Comparison of ENCODE assay signal across 22 cellular contexts in genomic region chr14:36493761-36494160, GRCh38. TPM values are rescaled to one million over a fixed set of nuclear protein-coding genes. Genes with fewer than 3 reads are reported as not detected.
DNase-seq lines count a peak whose midpoint lies in the region; FAIRE-seq and TF ChIP-seq lines count a peak whose summit lies in the region.
"Had no signal": no experiment of that assay in that cellular context is flagged by ENCODE, and none has a peak within 500 bp of the region (broad histone marks: within the 10 kb centered on the region; RNA-seq: fewer than 3 reads in every experiment).

No MANE protein-coding gene starts in this region.

- H2AFZ ChIP-seq in H9 (ENCODE audit: low read length), result no peak overlapping the region

- H3K9ac ChIP-seq in H9 (ENCODE audit: extremely low read depth, insufficient read length, low read length), result no peak overlapping the region
- H3K9ac ChIP-seq: KMS-11 had no signal

- H2BK15ac ChIP-seq in H9 (ENCODE audit: low read depth, low read length), result no peak overlapping the region

- H3K27ac ChIP-seq in thyroid gland (peak overlapping the region; percentile 22 to 100 (median 76)), H9 (ENCODE audit: insufficient read length, low read depth, low read length) (no peak overlapping the region)
- H3K27ac ChIP-seq: KMS-11 had no signal

- H3K18ac ChIP-seq in H9 (ENCODE audit: insufficient read length, low read depth, low read length), result no peak overlapping the region

- DNase-seq in NCI-H1105 treated with DMSO at 0.1 percent for 48 hours (lab: John Stamatoyannopoulos, UW) (peak; percentile 20), NCI-H1105 (lab: John Stamatoyannopoulos, UW) (no peak), NCI-H2029 (lab: John Stamatoyannopoulos, UW) (peak; percentile 58), NCI-H69 (lab: John Stamatoyannopoulos, UW) (peak; percentile 30), thyroid gland (no peak), H7 (no peak), H9 (no peak), RCC 7860 (ENCODE audit: low spot score) (no peak)
- DNase-seq: DND-41; HCEC 1CT; IMR-90; NCI-H446; NCI-H774; NK-92 treated with Interleukin-12 subunit alpha and Interleukin-12 subunit beta, amount 100 ng/mL, for 24 hours; SIG-M5 had no signal

- FAIRE-seq in RCC 7860 (lab: Jason Lieb, UNC), result no peak
- FAIRE-seq: D721Med, GM12878 had no signal

- TF ChIP-seq CTCF in thyroid gland (IDR thresholded peaks at IDR 0.05), result no peak
- TF ChIP-seq CTCF in H9 (conservative IDR thresholded peaks at IDR 0.05), result no peak

- H3K4me1 ChIP-seq in thyroid gland (peaks cover 13 to 20% of the 10 kb centered on the region in 2 donors), H9 (ENCODE audit: insufficient read depth, low read length) (no peaks in the 10 kb centered on the region)

- H3K14ac ChIP-seq in H9 (ENCODE audit: insufficient read depth, low read length), result no peak overlapping the region

- no peak overlapping the region for H3K4me3 Mint-ChIP-seq in H9
- H3K4me3 Mint-ChIP-seq: B cell; CD14-positive monocyte; T-helper 2 cell treated with Interferon-gamma antibody and Interleukin-4, amounts not matched to agents 5 μg/mL and 100 μg/mL, for 36 hours had no signal

- H4K91ac ChIP-seq in H9 (ENCODE audit: insufficient read length, low read depth, low read length), result no peak overlapping the region

- no peaks in the 10 kb centered on the region for H3K9me3 ChIP-seq in thyroid gland
- H3K9me3 ChIP-seq in H9 (ENCODE audit: control insufficient read depth, low read depth, low read length), result no peaks in the 10 kb centered on the region

- H3K27me3 Mint-ChIP-seq in H9 (ENCODE audit: low read depth), result peaks cover 95% of the 10 kb centered on the region

- H3K23me2 ChIP-seq in H9 (ENCODE audit: insufficient read length, low read depth, low read length, poor library complexity, severe bottlenecking), result no peaks in the 10 kb centered on the region

- H2BK120ac ChIP-seq in H9 (ENCODE audit: low read depth, low read length, poor library complexity, severe bottlenecking), result no peak overlapping the region

- H3K4me3 ChIP-seq in thyroid gland (replicated peaks in 1 of 3), result no peak overlapping the region
- no peak overlapping the region for H3K4me3 ChIP-seq in H7 (ENCODE audit: insufficient read depth, low read depth, low read length)
- H3K4me3 ChIP-seq: GM12878 had no signal

- no peak overlapping the region for H3T11ph ChIP-seq in H9 (ENCODE audit: low read length)

- H3K4ac ChIP-seq in H9 (ENCODE audit: low read depth, low read length), result no peak overlapping the region

- TF ChIP-seq POLR2A in thyroid gland (IDR thresholded peaks at IDR 0.05), result no peak

- no peak overlapping the region for H2BK12ac ChIP-seq in H9 (ENCODE audit: insufficient read length, low read depth, low read length)

- no peak overlapping the region for H2BK20ac ChIP-seq in H9 (ENCODE audit: low read depth, low read length, poor library complexity, severe bottlenecking)

- H3K56ac ChIP-seq in H9 (ENCODE audit: insufficient read length, low read depth, low read length), result no peak overlapping the region

- no peak overlapping the region for H3K23ac ChIP-seq in H9 (ENCODE audit: insufficient read length, low read depth, low read length)

- H3K36me3 ChIP-seq in thyroid gland (peaks cover 10 to 12% of the 10 kb centered on the region in 2 donors), H7 (replicated peaks; ENCODE audit: control insufficient read depth, insufficient read depth, low read length) (no peaks in the 10 kb centered on the region)

- no peak overlapping the region for H4K5ac ChIP-seq in H9 (ENCODE audit: insufficient read length, low read depth, low read length)

- H3K9me3 Mint-ChIP-seq in H9, result no peaks in the 10 kb centered on the region
- H3K9me3 Mint-ChIP-seq: CD14-positive monocyte; T-helper 2 cell treated with Interferon-gamma antibody and Interleukin-4, amounts not matched to agents 5 μg/mL and 100 μg/mL, for 36 hours had no signal

- H3K27me3 ChIP-seq in thyroid gland, result no peaks in the 10 kb centered on the region
- peaks cover 3% of the 10 kb centered on the region for H3K27me3 ChIP-seq in H7 (ENCODE audit: control insufficient read depth, insufficient read depth, low read length)
- no peaks in the 10 kb centered on the region; the same call in 1 of the 2 replicates for H3K27me3 ChIP-seq in H9 (ENCODE audit: insufficient read depth, low read length)

- no peak overlapping the region for H4K8ac ChIP-seq in H9 (replicated peaks; ENCODE audit: insufficient read length, low read depth, low read length)

- no peaks in the 10 kb centered on the region for H3K36me3 Mint-ChIP-seq in H9 (ENCODE audit: insufficient read depth in 1 of 3, low read depth in 3 of 3)
- H3K36me3 Mint-ChIP-seq: CD14-positive monocyte had no signal

- no peak overlapping the region for H2BK5ac ChIP-seq in H9 (ENCODE audit: insufficient read length, low read length)

- H3K27ac Mint-ChIP-seq in H9, result no peak overlapping the region
- H3K27ac Mint-ChIP-seq: B cell; CD14-positive monocyte; T-helper 2 cell treated with Interferon-gamma antibody and Interleukin-4, amounts not matched to agents 5 μg/mL and 100 μg/mL, for 36 hours had no signal

- H3K79me2 ChIP-seq in H9 (ENCODE audit: insufficient read depth, low read length), result no peaks in the 10 kb centered on the region

- no peaks in the 10 kb centered on the region for H4K20me1 ChIP-seq in H9 (ENCODE audit: control insufficient read depth, insufficient read depth, insufficient read length)

- no peaks in the 10 kb centered on the region for H3K79me1 ChIP-seq in H9 (ENCODE audit: insufficient read depth, low read depth, low read length, poor library complexity, severe bottlenecking)

- H3K4me1 Mint-ChIP-seq in H9, result peaks cover 3 to 13% of the 10 kb centered on the region in 2 experiments; a peak in 3 of 4 replicates
- H3K4me1 Mint-ChIP-seq: B cell, CD14-positive monocyte had no signal

- 19 to 22% methylated on average over 3 of the region's 3 CpGs for WGBS in thyroid gland, 2 donors
- no CpG with 5 or more reads among the region's 3 CpGs for WGBS in H9 (ENCODE audit: extremely low coverage, insufficient read length, low lambda C conversion rate)

- intact Hi-C loops in thyroid gland (cut with DNase I), result no loop called here

- no peak overlapping the region for H3K4me2 ChIP-seq in H9 (ENCODE audit: insufficient read depth, insufficient read length, low read length)
- H3K4me2 ChIP-seq: KMS-11 had no signal

- no peak overlapping the region for H2AK5ac ChIP-seq in H9 (ENCODE audit: insufficient read length, low read length)

RNA-seq across cellular contexts. Expression of gene NKX2-1, which starts 26.3 kb away (rescaled TPM):
- total RNA-seq in thyroid gland, result 100 to 1,000 TPM; 209 to 375 (median 310) TPM
- total RNA-seq in H7 (2014; rRNA removed; shearing (Covaris generic)), result 0.78 and 1.7 TPM in 2 replicates
- total RNA-seq in H9 (2021), result not detected in 2 replicates
- total RNA-seq: A172, B cell, GM12878, IMR-90 had no signal

Comparison
In these comparisons a context has a peak if more than half of its experiments do, and no peak if none do; other contexts are left out.
1. DNase-seq: peak in NCI-H1105 treated with DMSO at 0.1 percent for 48 hours (single experiment), NCI-H2029 (single experiment) and NCI-H69 (single experiment); none in NCI-H1105 (single experiment), thyroid gland (0 of 2), H7 (single experiment), H9 (single experiment) and RCC 7860 (single experiment).
2. RNA of gene NKX2-1, which starts 26.3 kb away (total RNA-seq): 209 to 375 TPM in thyroid gland; 0.78 to 1.7 TPM in H7 and not detected in H9; every median in the first group is over 10 times any median in the second.